ENCODE assay signal across 16 cellular contexts in the genomic region with DNA sequence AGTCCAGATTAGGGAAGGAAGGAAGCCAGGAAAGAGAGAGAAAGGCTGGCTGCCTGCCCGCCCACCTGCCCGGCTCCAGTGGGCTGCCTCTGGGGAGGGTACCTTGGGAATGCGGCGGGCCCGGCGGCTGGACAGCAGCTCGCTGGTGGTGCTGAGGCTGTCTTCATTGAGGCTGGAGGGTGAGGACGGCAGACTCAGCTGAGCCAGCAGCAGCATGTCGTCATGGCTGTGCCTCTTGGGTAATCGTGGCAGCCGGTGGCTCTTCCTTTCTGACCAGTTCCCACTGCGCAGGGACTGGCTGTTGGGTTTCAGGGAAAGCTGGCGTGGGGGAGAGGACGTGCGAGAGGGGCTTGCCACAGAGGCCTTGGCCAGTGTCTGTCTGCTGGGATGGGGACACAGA. TPM values are rescaled to one million over a fixed set of nuclear protein-coding genes. Genes with fewer than 3 reads are reported as not detected.
A peak's percentile ranks its signal among the peaks of the same experiment; 100 is the strongest.
DNase-seq lines count a peak whose midpoint lies in the region; ATAC-seq, FAIRE-seq and TF ChIP-seq lines count a peak whose summit lies in the region.
"Had no signal": no experiment of that assay in that cellular context is flagged by ENCODE, and none has a peak within 500 bp of the region (broad histone marks: within the 10 kb centered on the region; RNA-seq: fewer than 3 reads in every experiment).

No MANE protein-coding gene starts in this region.

- peaks cover 3 to 4% of the 10 kb centered on the region in 2 donors for H3K27me3 Mint-ChIP-seq in stimulated activated naive B cell treated with anti-CD40 and anti-IgM and Interleukin-4, amounts not matched to agents 10 μg/mL and 1 μg/mL and 100 μg/mL, for 72 hours

- H3K9me1 ChIP-seq in K562 (ENCODE audit: control insufficient read depth, insufficient read depth, low read length), result no peaks in the 10 kb centered on the region

- TF ChIP-seq EP300 in K562 (IDR thresholded peaks at IDR 0.05; ENCODE audit: low read length), result no peak
- no peak for TF ChIP-seq EP300 in sigmoid colon (IDR thresholded peaks at IDR 0.05)

- no peak for FAIRE-seq in K562 (lab: Jason Lieb, UNC)

- DNase-seq in K562 (ENCODE audit: extremely low read depth in 1 of 4, low spot score in 3 of 4), result no peak
- peak; percentile 58 to 74 (median 67) for DNase-seq in right cardiac atrium
- DNase-seq in sigmoid colon, result no peak
- DNase-seq in DMS153 (lab: John Stamatoyannopoulos, UW), result no peak
- DNase-seq in stimulated activated naive B cell treated with anti-CD40 and anti-IgM and Interleukin-4, amounts not matched to agents 10 μg/mL and 1 μg/mL and 100 μg/mL, for 72 hours, result no peak
- DNase-seq in NCI-H345 treated with DMSO at 0.1 percent for 48 hours (lab: John Stamatoyannopoulos, UW; ENCODE audit: unreplicated experiment), result no peak
- DNase-seq: activated CD4-positive, alpha-beta T cell treated with anti-CD3 and anti-CD28 coated beads, Interleukin-2, amount 50 U/mL, for 4 hours; amygdala; cortex of kidney; GDM1; stimulated activated CD4-positive, alpha-beta T cell treated with anti-CD3 and anti-CD28 coated beads, Interleukin-15, amount 100 ng/mL, for 24 hours; T-helper 9 cell had no signal

- H3K9ac ChIP-seq in BLaER1, result no peak overlapping the region
- H3K9ac ChIP-seq in K562 (ENCODE audit: insufficient read depth in 1 of 2, low read depth in 2 of 2, low read length in 2 of 2), result 0 out of 4 replicates have a peak overlapping the region, but pooled peaks of 1 of the 2 experiments have one; percentile 29

- no peaks in the 10 kb centered on the region for H3K27me3 ChIP-seq in BLaER1
- H3K27me3 ChIP-seq in K562 (ENCODE audit: control insufficient read depth in 2 of 2, insufficient read depth in 2 of 2, low read length in 2 of 2), result peaks cover 39 to 79% of the 10 kb centered on the region in 2 experiments
- no peaks in the 10 kb centered on the region for H3K27me3 ChIP-seq in right cardiac atrium (ENCODE audit: control insufficient read depth, insufficient read depth)
- no peaks in the 10 kb centered on the region for H3K27me3 ChIP-seq in sigmoid colon

- no peaks in the 10 kb centered on the region for H3K36me3 Mint-ChIP-seq in stimulated activated naive B cell treated with anti-CD40 and anti-IgM and Interleukin-4, amounts not matched to agents 10 μg/mL and 1 μg/mL and 100 μg/mL, for 72 hours

- H3K9me3 ChIP-seq in BLaER1 (no peaks in the 10 kb centered on the region), K562 (replicated peaks; ENCODE audit: control insufficient read depth, insufficient read depth, low read depth, low read length) (no peaks in the 10 kb centered on the region), right cardiac atrium (ENCODE audit: control insufficient read depth, low read length) (no peaks in the 10 kb centered on the region), sigmoid colon (no peaks in the 10 kb centered on the region)

- CTCF ChIA-PET in K562 (lab: Yijun Ruan, JAX; ENCODE audit: low intra/inter-chr PET ratio), result no interaction called here

- H3K4me1 ChIP-seq in BLaER1 (peaks cover 35% of the 10 kb centered on the region), K562 (replicated peaks in 1 of 2; ENCODE audit: control insufficient read depth in 2 of 2, insufficient read depth in 2 of 2, low read length in 2 of 2) (peaks cover 5 to 11% of the 10 kb centered on the region in 2 experiments; a peak in 4 of 5 replicates), right cardiac atrium (ENCODE audit: control insufficient read depth, insufficient read depth, low read length) (peaks cover 42% of the 10 kb centered on the region), sigmoid colon (peaks cover 0 to 98% (median 96%) of the 10 kb centered on the region in 4 donors)

- no peak overlapping the region for H3K4me3 Mint-ChIP-seq in stimulated activated naive B cell treated with anti-CD40 and anti-IgM and Interleukin-4, amounts not matched to agents 10 μg/mL and 1 μg/mL and 100 μg/mL, for 72 hours
- H3K4me3 Mint-ChIP-seq: activated T-helper 1 cell treated with anti-CD3 and anti-CD28 coated beads, Interleukin-12 subunit alpha, Interleukin-12 subunit beta, Interleukin-2, Interleukin-4 antibody, amounts not matched to agents 30 ng/mL and 10 ng/mL and 1 ng/mL, durations not matched to agents 14 hours and 24 hours and 36 hours had no signal

- H3K4me2 ChIP-seq in BLaER1 (peak overlapping the region; percentile 66), K562 (ENCODE audit: insufficient read depth, low read length) (no peak overlapping the region)

- in situ Hi-C loops in K562 (cut with MboI), result no loop called here

- H3K27ac Mint-ChIP-seq in stimulated activated naive B cell treated with anti-CD40 and anti-IgM and Interleukin-4, amounts not matched to agents 10 μg/mL and 1 μg/mL and 100 μg/mL, for 72 hours, result no peak overlapping the region
- H3K27ac Mint-ChIP-seq: activated T-helper 1 cell treated with anti-CD3 and anti-CD28 coated beads, Interleukin-12 subunit alpha, Interleukin-12 subunit beta, Interleukin-2, Interleukin-4 antibody, amounts not matched to agents 30 ng/mL and 10 ng/mL and 1 ng/mL, durations not matched to agents 14 hours and 24 hours and 36 hours had no signal

- ATAC-seq in K562 (no peak), right cardiac atrium (no peak), HG02981 (IDR thresholded peaks at IDR 0.05; ENCODE audit: unreplicated experiment) (no peak)
- no peak for ATAC-seq in stimulated activated naive B cell treated with anti-CD40 and anti-IgM and Interleukin-4, amounts not matched to agents 10 μg/mL and 1 μg/mL and 100 μg/mL, for 72 hours (replicated peaks)
- ATAC-seq: left lobe of liver had no signal

- H3K79me2 ChIP-seq in K562 (ENCODE audit: control insufficient read depth, insufficient read depth, low read length), result no peaks in the 10 kb centered on the region

- WGBS in K562 (ENCODE audit: insufficient coverage, low coverage, missing lambda C conversion rate), result 10% methylated on average over 15 of the region's 15 CpGs
- WGBS in right cardiac atrium, result 58% methylated on average over 15 of the region's 15 CpGs
- 89 to 92% methylated on average over 15 of the region's 15 CpGs for WGBS in sigmoid colon, 2 donors

- no TSS peak for BruUV-seq in K562 (replicated peaks; lab: Mats Ljungman, UMichigan)

- no peak overlapping the region for H2AFZ ChIP-seq in K562 (ENCODE audit: low read depth, low read length)

- H3K4me3 ChIP-seq in BLaER1 (no peak overlapping the region), K562 (no peak overlapping the region), right cardiac atrium (ENCODE audit: low read length) (no peak overlapping the region), sigmoid colon (no peak overlapping the region)

- TF ChIP-seq CTCF in K562 (IDR thresholded peaks at IDR 0.05 in 2 of 3, conservative IDR thresholded peaks at IDR 0.05 in 1 of 3; ENCODE audit: insufficient read depth in 2 of 3, low read depth in 1 of 3, low read length in 3 of 3), result no peak
- TF ChIP-seq CTCF in sigmoid colon (IDR thresholded peaks at IDR 0.05), result no peak

- H3K36me3 ChIP-seq in BLaER1 (no peaks in the 10 kb centered on the region), K562 (ENCODE audit: control insufficient read depth, insufficient read depth, low read length) (no peaks in the 10 kb centered on the region), sigmoid colon (peaks cover 22 to 66% (median 31%) of the 10 kb centered on the region in 4 donors)

- intact Hi-C loops in K562 (cut with micrococcal nuclease), result no loop called here
- intact Hi-C loops in right cardiac atrium (cut with DNase I), result no loop called here
- intact Hi-C loops in sigmoid colon (cut with DNase I), result no loop called here

- H3K9me3 Mint-ChIP-seq in stimulated activated naive B cell treated with anti-CD40 and anti-IgM and Interleukin-4, amounts not matched to agents 10 μg/mL and 1 μg/mL and 100 μg/mL, for 72 hours, result no peaks in the 10 kb centered on the region
- H3K9me3 Mint-ChIP-seq: activated T-helper 1 cell treated with anti-CD3 and anti-CD28 coated beads, Interleukin-12 subunit alpha, Interleukin-12 subunit beta, Interleukin-2, Interleukin-4 antibody, amounts not matched to agents 30 ng/mL and 10 ng/mL and 1 ng/mL, durations not matched to agents 14 hours and 24 hours and 36 hours had no signal

- H3K27ac ChIP-seq in BLaER1 (no peak overlapping the region; the same call in 1 of the 2 replicates), K562 (ENCODE audit: extremely low read depth, low read depth, low read length) (no peak overlapping the region), right cardiac atrium (ENCODE audit: low read length) (peak overlapping the region; percentile 3), sigmoid colon (peak overlapping the region; percentile 90 to 98 (median 96))

- H3K4me1 Mint-ChIP-seq in stimulated activated naive B cell treated with anti-CD40 and anti-IgM and Interleukin-4, amounts not matched to agents 10 μg/mL and 1 μg/mL and 100 μg/mL, for 72 hours, result peaks cover 13 to 28% of the 10 kb centered on the region in 2 donors

- POLR2A ChIA-PET in K562 (lab: Yijun Ruan, JAX), result no interaction called here

- H4K20me1 ChIP-seq in BLaER1 (no peaks in the 10 kb centered on the region), K562 (replicated peaks; ENCODE audit: control insufficient read depth, insufficient read depth, low read length) (peaks cover 2% of the 10 kb centered on the region; the same call in 1 of the 2 replicates)

- TF ChIP-seq POLR2A in K562 (conservative IDR thresholded peaks at IDR 0.05), result no peak
- TF ChIP-seq POLR2A in sigmoid colon (IDR thresholded peaks at IDR 0.05), result no peak

- TF ChIP-seq RAD21 in K562 (CRISPR knock-in tag; conservative IDR thresholded peaks at IDR 0.05 in 1 of 2, IDR thresholded peaks at IDR 0.05 in 1 of 2), result no peak

RNA-seq across cellular contexts. Expression of a gene that starts 32.9 kb away (rescaled TPM):
- 560 and 600 TPM in 2 replicates for total RNA-seq in K562 (2011; cell fraction: chromatin; rRNA removed; ENCODE audit: low replicate concordance)
- total RNA-seq in K562 (2011; cell fraction: nucleolus; rRNA removed), result 526 and 569 TPM in 2 replicates
- 1,166 and 1,811 TPM in 2 replicates for total RNA-seq in K562 (2011; cell fraction: nucleoplasm; rRNA removed)
- total RNA-seq in K562 (2014; rRNA removed) (2,206 and 2,540 TPM in 2 replicates), K562 (2014; rRNA removed; fragmentation: Illumina TruSeq; extraction: Trizol) (2,267 and 2,674 TPM in 2 replicates), K562 (2015; rRNA removed; fragmentation: Illumina TruSeq; extraction: Trizol) (2,745 and 2,768 TPM in 2 replicates), K562 (2021) (1,153 and 1,212 TPM in 2 replicates), right cardiac atrium (100 to 1,000 TPM; 519 to 805 (median 620) TPM), sigmoid colon (1,000 to 10,000 TPM; 1,472 to 2,262 (median 1,872) TPM)
- polyA plus RNA-seq in K562 (2011; rRNA removed) (1,586 and 1,654 TPM in 2 replicates), K562 (2014; fragmentation: Illumina TruSeq; extraction: Trizol) (3,464 and 4,241 TPM in 2 replicates), K562 (2014; fragmentation: Nextera tagmentation; extraction: Ambion mirVana) (100 to 1,000 TPM; 790 to 918 TPM), K562 (2014; rRNA removed) (3,280 and 3,385 TPM in 2 replicates), right cardiac atrium (1,811 TPM), sigmoid colon (1,000 to 10,000 TPM; 3,631 to 4,200 (median 4,078) TPM)
- 1,514 and 1,625 TPM in 2 replicates for polyA plus RNA-seq in K562 (2011; cell fraction: cytosol; rRNA removed)
- polyA plus RNA-seq in K562 (2011; cell fraction: nucleus; rRNA removed), result 535 and 616 TPM in 2 replicates
- 1,939 and 1,982 TPM in 2 replicates for polyA plus RNA-seq in K562 (2012)
- 710 and 903 TPM in 2 replicates for polyA minus RNA-seq in K562 (2011; rRNA and poly(A)+ RNA removed)
- 532 and 573 TPM in 2 replicates for polyA minus RNA-seq in K562 (2011; cell fraction: cytosol; rRNA and poly(A)+ RNA removed)
- 291 and 482 TPM in 2 replicates for polyA minus RNA-seq in K562 (2011; cell fraction: nucleus; rRNA and poly(A)+ RNA removed)

RNA-seq across cellular contexts. Expression of a gene that starts 33.0 kb away (rescaled TPM):
- total RNA-seq in K562 (2011; cell fraction: chromatin; rRNA removed; ENCODE audit: low replicate concordance), result 100 and 148 TPM in 2 replicates
- 31.2 and 37.6 TPM in 2 replicates for total RNA-seq in K562 (2011; cell fraction: nucleolus; rRNA removed)
- 33.7 and 43.8 TPM in 2 replicates for total RNA-seq in K562 (2011; cell fraction: nucleoplasm; rRNA removed)
- total RNA-seq in K562 (2014; rRNA removed) (1.9 and 4.6 TPM in 2 replicates), K562 (2014; rRNA removed; fragmentation: Illumina TruSeq; extraction: Trizol) (5.4 and 8.1 TPM in 2 replicates), K562 (2015; rRNA removed; fragmentation: Illumina TruSeq; extraction: Trizol) (4.1 and 4.9 TPM in 2 replicates), K562 (2021) (5.9 and 6.7 TPM in 2 replicates), right cardiac atrium (1 to 10 TPM; 2.0 to 3.6 (median 2.9) TPM), sigmoid colon (10 to 100 TPM in 2 of 4 donors, 1 to 10 TPM in 2; 1.8 to 24.4 (median 10.2) TPM)
- polyA plus RNA-seq in K562 (2011; rRNA removed) (7.3 and 9.0 TPM in 2 replicates), K562 (2014; fragmentation: Illumina TruSeq; extraction: Trizol) (4.5 and 4.9 TPM in 2 replicates), K562 (2014; fragmentation: Nextera tagmentation; extraction: Ambion mirVana) (1 to 10 TPM; 1.1 to 1.2 TPM), K562 (2014; rRNA removed) (5.1 and 6.7 TPM in 2 replicates), right cardiac atrium (1.6 TPM), sigmoid colon (1 to 10 TPM in 2 of 3 donors, under 1 TPM in 1; 0.60 to 4.9 (median 2.3) TPM)
- polyA plus RNA-seq in K562 (2011; cell fraction: cytosol; rRNA removed), result 2.8 and 4.2 TPM in 2 replicates
- polyA plus RNA-seq in K562 (2011; cell fraction: nucleus; rRNA removed), result 26.4 and 34.2 TPM in 2 replicates
- polyA plus RNA-seq in K562 (2012), result 3.8 and 6.0 TPM in 2 replicates
- 25.1 and 26.9 TPM in 2 replicates for polyA minus RNA-seq in K562 (2011; rRNA and poly(A)+ RNA removed)
- polyA minus RNA-seq in K562 (2011; cell fraction: cytosol; rRNA and poly(A)+ RNA removed), result 3.0 TPM in 2 replicates
- 16.6 and 19.3 TPM in 2 replicates for polyA minus RNA-seq in K562 (2011; cell fraction: nucleus; rRNA and poly(A)+ RNA removed)

Comparison
In these comparisons a context has a peak if more than half of its experiments do, and no peak if none do; other contexts are left out.
1. H3K27ac ChIP-seq: peak in right cardiac atrium (single experiment) and sigmoid colon (4 of 4); none in BLaER1 (single experiment) and K562 (single experiment).
2. DNase-seq: peak in right cardiac atrium (3 of 3); none in K562 (0 of 4), sigmoid colon (single experiment), DMS153 (single experiment), stimulated activated naive B cell treated with anti-CD40 and anti-IgM and Interleukin-4, amounts not matched to agents 10 μg/mL and 1 μg/mL and 100 μg/mL, for 72 hours (single experiment) and NCI-H345 treated with DMSO at 0.1 percent for 48 hours (single experiment).